33 cellular contexts compared by ENCODE assay signal in the genomic region with DNA sequence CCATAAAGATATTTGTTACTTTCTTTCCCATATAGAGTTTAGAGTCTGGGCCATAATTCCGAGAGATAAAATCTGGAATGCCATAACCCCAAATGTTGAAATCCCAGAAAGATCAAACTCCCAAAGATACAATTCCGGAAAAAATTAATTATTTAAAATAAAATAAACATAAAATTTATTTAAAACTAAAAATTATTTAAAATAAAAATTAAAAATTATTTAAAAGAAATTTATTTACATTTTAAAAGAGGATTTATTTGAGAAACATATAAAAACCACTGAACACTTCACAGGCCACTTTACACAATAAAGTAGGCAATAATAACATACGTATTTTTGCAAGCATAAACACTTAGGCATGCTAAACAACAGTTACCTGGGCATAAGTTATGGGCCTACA. TPM values are rescaled to one million over a fixed set of nuclear protein-coding genes. Genes with fewer than 3 reads are reported as not detected.
"Had no signal": no experiment of that assay in that cellular context is flagged by ENCODE, and none has a peak within 500 bp of the region (broad histone marks: within the 10 kb centered on the region; RNA-seq: fewer than 3 reads in every experiment).

No MANE protein-coding gene starts in this region.

- H3K27me3 ChIP-seq: ascending aorta, breast epithelium, cardiac muscle cell, colonic mucosa, gastrocnemius medialis, heart left ventricle had no signal

- ATAC-seq: activated CD4-positive, alpha-beta T cell treated with anti-CD3 and anti-CD28 coated beads for 36 hours; activated CD8-positive, alpha-beta memory T cell treated with anti-CD3 and anti-CD28 coated beads, Interleukin-2, amount 10 ng/mL, durations not matched to agents 7 days and 5 days; activated CD8-positive, alpha-beta T cell treated with anti-CD3 and anti-CD28 coated beads, Interleukin-2, amount 10 ng/mL, durations not matched to agents 7 days and 5 days; activated naive CD4-positive, alpha-beta T cell treated with anti-CD3 and anti-CD28 coated beads, Interleukin-2, amount 50 U/mL, for 72 hours; esophagus mucosa; gastrocnemius medialis; heart left ventricle; T-helper 17 cell had no signal

- H3K36me3 ChIP-seq: ascending aorta, breast epithelium, cardiac muscle cell, colonic mucosa, gastrocnemius medialis, heart left ventricle, WERI-Rb-1 had no signal

- H3K27ac ChIP-seq: ascending aorta, breast epithelium, cardiac muscle cell, colonic mucosa, gastrocnemius medialis, heart left ventricle, WERI-Rb-1 had no signal

- H3K9me3 ChIP-seq: ascending aorta, breast epithelium, colonic mucosa, gastrocnemius medialis had no signal

- H3K4me1 ChIP-seq: ascending aorta, breast epithelium, colonic mucosa, gastrocnemius medialis, heart left ventricle had no signal

- H3K4me3 ChIP-seq: ascending aorta, breast epithelium, cardiac muscle cell, colonic mucosa, gastrocnemius medialis, heart left ventricle had no signal

- DNase-seq: activated CD4-positive, alpha-beta memory T cell treated with anti-CD3 and anti-CD28 coated beads for 36 hours; activated CD4-positive, alpha-beta T cell treated with anti-CD3 and anti-CD28 coated beads for 36 hours; activated CD4-positive, alpha-beta T cell treated with anti-CD3 and anti-CD28 coated beads, Interleukin-2, amount 10 ng/mL, durations not matched to agents 24 days and 14 days; activated CD4-positive, CD25-positive, alpha-beta regulatory T cell; activated CD4-positive, CD25-positive, alpha-beta regulatory T cell treated with anti-CD3 and anti-CD28 coated beads, Interleukin-2, amount 50 U/mL, for 72 hours; activated CD8-positive, alpha-beta memory T cell treated with anti-CD3 and anti-CD28 coated beads, Interleukin-2, amount 10 ng/mL, durations not matched to agents 7 days and 5 days; activated CD8-positive, alpha-beta memory T cell treated with anti-CD3 and anti-CD28 coated beads, Interleukin-2, amount 50 U/mL, for 4 hours; activated CD8-positive, alpha-beta T cell treated with anti-CD3 and anti-CD28 coated beads, Interleukin-2, amount 10 ng/mL, durations not matched to agents 7 days and 5 days; activated gamma-delta T cell; activated naive CD4-positive, alpha-beta T cell; activated naive CD4-positive, alpha-beta T cell treated with anti-CD3 and anti-CD28 coated beads, Interleukin-2, amount 10 ng/mL, durations not matched to agents 7 days and 5 days; activated naive CD8-positive, alpha-beta T cell treated with anti-CD3 and anti-CD28 coated beads, Interleukin-2, amount 10 ng/mL, durations not matched to agents 7 days and 5 days; activated T-cell treated with anti-CD3 and anti-CD28 coated beads, Interleukin-2, amount 50 U/mL, for 1 hour; activated T-cell treated with anti-CD3 and anti-CD28 coated beads, Interleukin-2, amount 50 U/mL, for 48 hours; central memory CD4-positive, alpha-beta T cell; cerebellar nuclear complex; colonic mucosa; effector CD8-positive, alpha-beta T cell; foreskin fibroblast; gastrocnemius medialis; glutamatergic neuron; heart left ventricle; T-helper 1 cell; T-helper 17 cell; T1000; WERI-Rb-1 had no signal

RNA-seq across cellular contexts. Expression of a gene that starts 57.9 kb away (rescaled TPM):
- total RNA-seq: activated CD4-positive, alpha-beta memory T cell treated with anti-CD3 and anti-CD28 coated beads for 36 hours; activated CD4-positive, alpha-beta T cell treated with anti-CD3 and anti-CD28 coated beads for 36 hours; activated CD4-positive, alpha-beta T cell treated with anti-CD3 and anti-CD28 coated beads, Interleukin-2, amount 10 ng/mL, durations not matched to agents 24 days and 14 days; activated CD8-positive, alpha-beta memory T cell treated with anti-CD3 and anti-CD28 coated beads for 36 hours; activated CD8-positive, alpha-beta memory T cell treated with anti-CD3 and anti-CD28 coated beads, Interleukin-2, amount 10 ng/mL, durations not matched to agents 7 days and 5 days; activated CD8-positive, alpha-beta T cell treated with anti-CD3 and anti-CD28 coated beads, Interleukin-2, amount 10 ng/mL, durations not matched to agents 7 days and 5 days; activated naive CD8-positive, alpha-beta T cell treated with anti-CD3 and anti-CD28 coated beads, Interleukin-2, amount 10 ng/mL, durations not matched to agents 7 days and 5 days; activated T-helper 1 cell treated with anti-CD3 and anti-CD28 coated beads, Interleukin-12 subunit alpha, Interleukin-12 subunit beta, Interleukin-2, Interleukin-4 antibody, amounts not matched to agents 30 ng/mL and 10 ng/mL and 1 ng/mL, durations not matched to agents 14 hours and 24 hours and 36 hours; T-helper 17 cell had no signal
